Comparison of ENCODE assay signal across 11 cellular contexts in genomic region chrX:142089193-142089592, GRCh38.
DNase-seq lines count a peak whose midpoint lies in the region; ATAC-seq, FAIRE-seq and TF ChIP-seq lines count a peak whose summit lies in the region.
"Had no signal": no experiment of that assay in that cellular context is flagged by ENCODE, and none has a peak within 500 bp of the region (broad histone marks: within the 10 kb centered on the region; RNA-seq: fewer than 3 reads in every experiment).

No MANE protein-coding gene starts in this region.

- H2AFZ ChIP-seq in keratinocyte (ENCODE audit: control insufficient read depth, low read length): no peak overlapping the region

- H3K4me2 ChIP-seq in keratinocyte (ENCODE audit: control insufficient read depth, extremely low read depth, insufficient read depth, low read depth, low read length): no peak overlapping the region

- H3K4me1 ChIP-seq in HEK293 (ENCODE audit: control insufficient read depth, insufficient read depth, low read length) (no peaks in the 10 kb centered on the region), keratinocyte (ENCODE audit: control insufficient read depth, extremely low read depth, insufficient read depth, low read length) (no peaks in the 10 kb centered on the region)

- H3K27me3 ChIP-seq in WERI-Rb-1 (ENCODE audit: insufficient read depth, low read depth, severe bottlenecking) (peaks cover 22% of the 10 kb centered on the region), keratinocyte (ENCODE audit: control insufficient read depth, extremely low read depth, insufficient read depth, low read length) (no peaks in the 10 kb centered on the region)

- H3K79me2 ChIP-seq in keratinocyte (ENCODE audit: control insufficient read depth, insufficient read depth, low read length): no peaks in the 10 kb centered on the region

- dilution Hi-C loops in keratinocyte (cut with MboI; ENCODE audit: extremely low pct_ligation_motif_present, low sequenced_read_pairs): no loop called here

- in situ Hi-C loops in ACHN (cut with HindIII; ENCODE audit: low pct_ligation_motif_present, low pct_unique_long_range_greater_than_20kb, low sequenced_read_pairs): no loop called here

- CTCF ChIA-PET in HEK293 (lab: Yijun Ruan, JAX): interaction anchor here (0.6 to 1.4 kb wide), 5 partner anchors 22 to 440 kb away, joined by 3 to 4 read pairs (median 3); no protein-coding TSS in a partner anchor

- ATAC-seq in GM21515 (IDR thresholded peaks at IDR 0.05; ENCODE audit: unreplicated experiment) (no peak), HG02970 (IDR thresholded peaks at IDR 0.05; ENCODE audit: low FRiP score, unreplicated experiment) (no peak)

- TF ChIP-seq CTCF in HEK293 (tag by site-specific recombination; IDR thresholded peaks at IDR 0.05): no peak
- peak; percentile 56 for TF ChIP-seq CTCF in WERI-Rb-1 (IDR thresholded peaks at IDR 0.05; ENCODE audit: low read depth, low read length)
- TF ChIP-seq CTCF in keratinocyte (optimal IDR thresholded peaks at IDR 0.05 in 1 of 3, IDR thresholded peaks at IDR 0.05 in 1 of 3, conservative IDR thresholded peaks at IDR 0.05 in 1 of 3; ENCODE audit: extremely low read depth in 1 of 3, insufficient read depth in 2 of 3, low read length in 3 of 3): peak in 2 of 3 experiments; percentile 46 to 52

- H3K4me3 ChIP-seq in HEK293 (ENCODE audit: low read depth, low read length) (no peak overlapping the region), WERI-Rb-1 (ENCODE audit: low read depth, low read length) (no peak overlapping the region), keratinocyte (ENCODE audit: control insufficient read depth in 2 of 3, extremely low read depth in 1 of 3, insufficient read depth in 2 of 3, low read depth in 1 of 3, low read length in 3 of 3) (no peak overlapping the region)

- H3K27ac ChIP-seq in HEK293 (ENCODE audit: extremely low read depth, low read depth, low read length) (no peak overlapping the region), WERI-Rb-1 (no peak overlapping the region), keratinocyte (ENCODE audit: control insufficient read depth, insufficient read depth, low read length) (no peak overlapping the region)
- H3K27ac ChIP-seq: epithelial cell of prostate had no signal

- POLR2A ChIA-PET in HEK293 (lab: Yijun Ruan, JAX): no interaction called here

- FAIRE-seq in keratinocyte (lab: Jason Lieb, UNC): no peak

- H4K20me1 ChIP-seq in keratinocyte (ENCODE audit: control insufficient read depth, extremely low read depth, insufficient read depth, low read length): no peaks in the 10 kb centered on the region

- no peaks in the 10 kb centered on the region for H3K9me1 ChIP-seq in keratinocyte (ENCODE audit: control insufficient read depth, extremely low read depth, insufficient read depth, low read length)

- H3K9me3 ChIP-seq in HEK293 (ENCODE audit: control insufficient read depth, insufficient read depth, low read depth, low read length): no peaks in the 10 kb centered on the region; the same call in none of the 2 replicates
- no peaks in the 10 kb centered on the region for H3K9me3 ChIP-seq in WERI-Rb-1 (ENCODE audit: severe bottlenecking)
- no peaks in the 10 kb centered on the region for H3K9me3 ChIP-seq in keratinocyte (ENCODE audit: control insufficient read depth, low read depth, low read length)

- H3K36me3 ChIP-seq in HEK293 (ENCODE audit: control insufficient read depth in 2 of 2, insufficient read depth in 1 of 2, low read length in 2 of 2) (no peaks in the 10 kb centered on the region), WERI-Rb-1 (no peaks in the 10 kb centered on the region), keratinocyte (ENCODE audit: control insufficient read depth in 2 of 2, extremely low read depth in 1 of 2, insufficient read depth in 2 of 2, low read length in 2 of 2) (no peaks in the 10 kb centered on the region)

- DNase-seq in ACHN (peak; percentile 1), WERI-Rb-1 (no peak), keratinocyte (ENCODE audit: low read depth, low spot score) (no peak), NCI-H2107 treated with DMSO at 0.1 percent for 48 hours (lab: John Stamatoyannopoulos, UW; ENCODE audit: unreplicated experiment) (no peak), C1 segment of cervical spinal cord (lab: John Stamatoyannopoulos, UW) (no peak)
- DNase-seq: activated T-cell treated with anti-CD3 and anti-CD28 coated beads, Interleukin-2, amount 50 U/mL, for 1 hour; naive B cell had no signal

- H3K9ac ChIP-seq in keratinocyte (ENCODE audit: control insufficient read depth, extremely low read depth, insufficient read depth, low read length): no peak overlapping the region

TF ChIP-seq in HEK293, 187 proteins besides CTCF, POLR2A, EP300 and RAD21:
- TF ChIP-seq ZNF654 (tag by site-specific recombination; IDR thresholded peaks at IDR 0.05; ENCODE audit: low read depth) (0 out of 2 replicates have a peak, but pooled peaks have one; percentile 8), PRDM10 (tag by site-specific recombination; IDR thresholded peaks at IDR 0.05) (no peak)
